Comparison of ENCODE assay signal across 27 cellular contexts in the genomic region with DNA sequence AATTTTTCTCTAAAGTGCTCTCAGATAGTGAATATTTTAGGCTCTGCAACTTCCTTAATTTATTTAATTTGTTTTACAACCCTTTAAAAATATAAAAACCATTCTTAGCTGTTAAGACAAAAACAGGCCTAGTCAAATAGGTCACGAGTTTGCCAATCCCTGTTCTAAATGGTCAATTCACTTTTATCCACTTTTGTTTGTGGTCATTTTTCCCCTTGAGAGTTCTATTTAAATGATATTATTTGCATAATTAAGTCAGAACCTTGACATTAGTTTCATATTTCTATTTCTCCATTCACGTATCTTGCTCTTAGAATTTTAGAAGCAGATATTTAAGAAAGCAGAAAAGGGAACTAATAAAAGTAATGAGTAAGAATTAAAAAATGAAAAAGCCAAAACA. TPM values are rescaled to one million over a fixed set of nuclear protein-coding genes. Genes with fewer than 3 reads are reported as not detected.
A peak's percentile ranks its signal among the peaks of the same experiment; 100 is the strongest.
DNase-seq lines count a peak whose midpoint lies in the region; ATAC-seq, FAIRE-seq and TF ChIP-seq lines count a peak whose summit lies in the region.
"Had no signal": no experiment of that assay in that cellular context is flagged by ENCODE, and none has a peak within 500 bp of the region (broad histone marks: within the 10 kb centered on the region; RNA-seq: fewer than 3 reads in every experiment).

No MANE protein-coding gene starts in this region.

- CTCF ChIA-PET in K562 (lab: Yijun Ruan, JAX; ENCODE audit: low intra/inter-chr PET ratio) = no interaction called here

- POLR2A ChIA-PET in K562 (lab: Yijun Ruan, JAX) = interaction anchor here (0.7 to 1.1 kb wide), 2 partner anchors 80 to 365 kb away, joined by 3 read pairs; no protein-coding TSS in a partner anchor

- H3K4me1 ChIP-seq in K562 (replicated peaks in 1 of 2; ENCODE audit: control insufficient read depth in 2 of 2, insufficient read depth in 2 of 2, low read length in 2 of 2) = peaks cover 23 to 38% of the 10 kb centered on the region in 2 experiments

- H3K4me1 Mint-ChIP-seq in activated T-cell treated with anti-CD3 and anti-CD28 coated beads, Interleukin-2, amount 50 U/mL, for 72 hours (ENCODE audit: low read depth) = peaks cover 46% of the 10 kb centered on the region
- peaks cover 26 to 50% of the 10 kb centered on the region in 2 donors for H3K4me1 Mint-ChIP-seq in stimulated activated naive B cell treated with anti-CD40 and anti-IgM and Interleukin-4, amounts not matched to agents 10 μg/mL and 1 μg/mL and 100 μg/mL, for 72 hours

- no peak for FAIRE-seq in K562 (lab: Jason Lieb, UNC)
- FAIRE-seq in urothelium cell line (lab: Jason Lieb, UNC) = no peak
- FAIRE-seq: small intestine, TTC549 had no signal

- WGBS in K562 (ENCODE audit: insufficient coverage, low coverage, missing lambda C conversion rate) = 64% methylated on average over 2 of the region's 2 CpGs

- in situ Hi-C loops in K562 (cut with MboI) = no loop called here

- H3K9me1 ChIP-seq in K562 (ENCODE audit: control insufficient read depth, insufficient read depth, low read length) = no peaks in the 10 kb centered on the region

- no peaks in the 10 kb centered on the region for H3K27me3 Mint-ChIP-seq in activated T-cell treated with anti-CD3 and anti-CD28 coated beads, Interleukin-2, amount 50 U/mL, for 72 hours (ENCODE audit: low read depth)
- H3K27me3 Mint-ChIP-seq in stimulated activated naive B cell treated with anti-CD40 and anti-IgM and Interleukin-4, amounts not matched to agents 10 μg/mL and 1 μg/mL and 100 μg/mL, for 72 hours = no peaks in the 10 kb centered on the region
- H3K27me3 Mint-ChIP-seq: activated CD8-positive, alpha-beta T cell treated with anti-CD3 and anti-CD28 coated beads for 36 hours had no signal

- peak overlapping the region in 1 of 2 experiments; percentile 70; a peak in 1 of 4 replicates for H3K9ac ChIP-seq in K562 (ENCODE audit: insufficient read depth in 1 of 2, low read depth in 2 of 2, low read length in 2 of 2)

- peaks cover 12% of the 10 kb centered on the region; the same call in 1 of the 2 replicates for H4K20me1 ChIP-seq in K562 (replicated peaks; ENCODE audit: control insufficient read depth, insufficient read depth, low read length)

- H3K27ac Mint-ChIP-seq in activated T-cell treated with anti-CD3 and anti-CD28 coated beads, Interleukin-2, amount 50 U/mL, for 72 hours = peak overlapping the region; percentile 49
- H3K27ac Mint-ChIP-seq in stimulated activated naive B cell treated with anti-CD40 and anti-IgM and Interleukin-4, amounts not matched to agents 10 μg/mL and 1 μg/mL and 100 μg/mL, for 72 hours = peak overlapping the region; percentile 52
- H3K27ac Mint-ChIP-seq: activated CD8-positive, alpha-beta T cell treated with anti-CD3 and anti-CD28 coated beads for 36 hours; brain; CD8-positive, alpha-beta T cell had no signal

- no peak for TF ChIP-seq EP300 in K562 (IDR thresholded peaks at IDR 0.05; ENCODE audit: low read length)

- peaks cover 0 to 4% of the 10 kb centered on the region in 2 donors for H3K36me3 Mint-ChIP-seq in activated T-cell treated with anti-CD3 and anti-CD28 coated beads, Interleukin-2, amount 50 U/mL, for 72 hours (ENCODE audit: insufficient read depth in 2 of 2)
- peaks cover 9 to 10% of the 10 kb centered on the region in 2 donors for H3K36me3 Mint-ChIP-seq in stimulated activated naive B cell treated with anti-CD40 and anti-IgM and Interleukin-4, amounts not matched to agents 10 μg/mL and 1 μg/mL and 100 μg/mL, for 72 hours

- H3K4me3 Mint-ChIP-seq in activated T-cell treated with anti-CD3 and anti-CD28 coated beads, Interleukin-2, amount 50 U/mL, for 72 hours = no peak overlapping the region
- H3K4me3 Mint-ChIP-seq in stimulated activated naive B cell treated with anti-CD40 and anti-IgM and Interleukin-4, amounts not matched to agents 10 μg/mL and 1 μg/mL and 100 μg/mL, for 72 hours = peak overlapping the region; percentile 63 to 98
- H3K4me3 Mint-ChIP-seq: activated CD8-positive, alpha-beta T cell treated with anti-CD3 and anti-CD28 coated beads for 36 hours; CD8-positive, alpha-beta T cell had no signal

- H3K9me3 Mint-ChIP-seq in activated T-cell treated with anti-CD3 and anti-CD28 coated beads, Interleukin-2, amount 50 U/mL, for 72 hours = no peaks in the 10 kb centered on the region
- no peaks in the 10 kb centered on the region for H3K9me3 Mint-ChIP-seq in stimulated activated naive B cell treated with anti-CD40 and anti-IgM and Interleukin-4, amounts not matched to agents 10 μg/mL and 1 μg/mL and 100 μg/mL, for 72 hours
- H3K9me3 Mint-ChIP-seq: activated CD8-positive, alpha-beta T cell treated with anti-CD3 and anti-CD28 coated beads for 36 hours; brain; CD8-positive, alpha-beta T cell; nephron progenitor cell had no signal

- H3K36me3 ChIP-seq in K562 (ENCODE audit: control insufficient read depth, insufficient read depth, low read length) = peaks cover 7% of the 10 kb centered on the region; the same call in 1 of the 3 replicates
- H3K36me3 ChIP-seq: HAP-1, ovary had no signal

- no peak overlapping the region for H3K4me2 ChIP-seq in K562 (ENCODE audit: insufficient read depth, low read length)

- TF ChIP-seq POLR2A in K562 (conservative IDR thresholded peaks at IDR 0.05) = no peak

- H3K27me3 ChIP-seq in K562 (ENCODE audit: control insufficient read depth in 2 of 2, insufficient read depth in 2 of 2, low read length in 2 of 2) = no peaks in the 10 kb centered on the region
- H3K27me3 ChIP-seq: ovary had no signal

- no peak overlapping the region for H2AFZ ChIP-seq in K562 (ENCODE audit: low read depth, low read length)

- no peak for TF ChIP-seq CTCF in K562 (IDR thresholded peaks at IDR 0.05 in 2 of 3, conservative IDR thresholded peaks at IDR 0.05 in 1 of 3; ENCODE audit: insufficient read depth in 2 of 3, low read depth in 1 of 3, low read length in 3 of 3)

- H3K79me2 ChIP-seq in K562 (ENCODE audit: control insufficient read depth, insufficient read depth, low read length) = peaks cover 85% of the 10 kb centered on the region

- no peak for DNase-seq in activated T-cell treated with anti-CD3 and anti-CD28 coated beads, Interleukin-2, amount 50 U/mL, for 72 hours
- no peak for DNase-seq in activated T-cell treated with anti-CD3 and anti-CD28 coated beads, Interleukin-2, amount 50 U/mL, for 48 hours
- DNase-seq in NAMALWA (ENCODE audit: low spot score) (peak; percentile 80), K562 (ENCODE audit: extremely low read depth in 1 of 4, low spot score in 3 of 4) (no peak), NCI-H187 treated with DMSO at 0.1 percent for 48 hours (lab: John Stamatoyannopoulos, UW) (no peak), T-helper 2 cell (no peak), urothelium cell line (ENCODE audit: low spot score) (no peak)
- DNase-seq in stimulated activated naive B cell treated with anti-CD40 and anti-IgM and Interleukin-4, amounts not matched to agents 10 μg/mL and 1 μg/mL and 100 μg/mL, for 72 hours = no peak
- DNase-seq: activated CD8-positive, alpha-beta T cell treated with anti-CD3 and anti-CD28 coated beads for 36 hours; activated gamma-delta T cell treated with Interleukin-2 at 50 U/mL for 16 hours; CD8-positive, alpha-beta T cell; DMS 273 treated with DMSO at 0.1 percent for 48 hours; NCI-H1105 treated with DMSO at 0.1 percent for 48 hours; NCI-H2081; NCI-H345; NCI-H748 treated with DMSO at 0.1 percent for 48 hours; nephron progenitor cell; ovary; retina; RPMI8226; small intestine; stimulated activated CD4-positive, alpha-beta T cell treated with anti-CD3 and anti-CD28 coated beads, Interleukin-1b, Interleukin-23, amount 100 ng/mL, for 48 hours had no signal

- ATAC-seq in activated T-cell treated with anti-CD3 and anti-CD28 coated beads, Interleukin-2, amount 50 U/mL, for 72 hours (replicated peaks in 1 of 2) = no peak
- ATAC-seq in K562 = no peak
- peak; percentile 5 to 17 for ATAC-seq in stimulated activated naive B cell treated with anti-CD40 and anti-IgM and Interleukin-4, amounts not matched to agents 10 μg/mL and 1 μg/mL and 100 μg/mL, for 72 hours (replicated peaks)
- ATAC-seq: activated CD4-positive, CD25-positive, alpha-beta regulatory T cell treated with anti-CD3 and anti-CD28 coated beads, Interleukin-2, amount 50 U/mL, for 24 hours; activated CD8-positive, alpha-beta T cell treated with anti-CD3 and anti-CD28 coated beads for 36 hours; CD8-positive, alpha-beta T cell had no signal

- no peak overlapping the region for H3K4me3 ChIP-seq in K562
- H3K4me3 ChIP-seq: HAP-1, ovary had no signal

- peak overlapping the region; percentile 85; the same call in 1 of the 3 replicates for H3K27ac ChIP-seq in K562 (ENCODE audit: extremely low read depth, low read depth, low read length)
- H3K27ac ChIP-seq: 22Rv1, ovary had no signal

- no TSS peak for BruUV-seq in K562 (replicated peaks; lab: Mats Ljungman, UMichigan)

- no peak for TF ChIP-seq RAD21 in K562 (CRISPR knock-in tag; conservative IDR thresholded peaks at IDR 0.05 in 1 of 2, IDR thresholded peaks at IDR 0.05 in 1 of 2)

- intact Hi-C loops in K562 (cut with micrococcal nuclease) = no loop called here

- no peaks in the 10 kb centered on the region for H3K9me3 ChIP-seq in K562 (replicated peaks; ENCODE audit: control insufficient read depth, insufficient read depth, low read depth, low read length)
- H3K9me3 ChIP-seq: HAP-1, ovary had no signal

RNA-seq across cellular contexts. Expression of gene AMFR, which starts 4.0 kb away (rescaled TPM):
- total RNA-seq in activated T-cell treated with anti-CD3 and anti-CD28 coated beads, Interleukin-2, amount 50 U/mL, for 72 hours = 10 to 100 TPM; 70.1 to 75.0 TPM
- total RNA-seq in K562 (2011; cell fraction: chromatin; rRNA removed; ENCODE audit: low replicate concordance) = 260 and 308 TPM in 2 replicates
- total RNA-seq in K562 (2011; cell fraction: nucleolus; rRNA removed) = 392 and 441 TPM in 2 replicates
- total RNA-seq in K562 (2011; cell fraction: nucleoplasm; rRNA removed) = 458 and 539 TPM in 2 replicates
- total RNA-seq in K562 (2014; rRNA removed) = 99.9 and 121 TPM in 2 replicates
- 70.4 and 72.1 TPM in 2 replicates for total RNA-seq in K562 (2014; rRNA removed; fragmentation: Illumina TruSeq; extraction: Trizol)
- 57.0 and 61.0 TPM in 2 replicates for total RNA-seq in K562 (2015; rRNA removed; fragmentation: Illumina TruSeq; extraction: Trizol)
- 102 and 113 TPM in 2 replicates for total RNA-seq in K562 (2021)
- 58.4 and 62.2 TPM in 2 replicates for polyA plus RNA-seq in K562 (2011; rRNA removed)
- polyA plus RNA-seq in K562 (2011; cell fraction: cytosol; rRNA removed) = 72.0 and 91.3 TPM in 2 replicates
- polyA plus RNA-seq in K562 (2011; cell fraction: nucleus; rRNA removed) = 67.5 and 105 TPM in 2 replicates
- polyA plus RNA-seq in K562 (2012) = 70.1 and 113 TPM in 2 replicates
- 50.6 and 51.7 TPM in 2 replicates for polyA plus RNA-seq in K562 (2014; fragmentation: Illumina TruSeq; extraction: Trizol)
- 10 to 100 TPM; 15.6 to 27.3 TPM for polyA plus RNA-seq in K562 (2014; fragmentation: Nextera tagmentation; extraction: Ambion mirVana)
- 43.8 and 50.9 TPM in 2 replicates for polyA plus RNA-seq in K562 (2014; rRNA removed)
- 122 and 186 TPM in 2 replicates for polyA minus RNA-seq in K562 (2011; rRNA and poly(A)+ RNA removed)
- polyA minus RNA-seq in K562 (2011; cell fraction: cytosol; rRNA and poly(A)+ RNA removed) = 163 and 192 TPM in 2 replicates
- 84.7 and 112 TPM in 2 replicates for polyA minus RNA-seq in K562 (2011; cell fraction: nucleus; rRNA and poly(A)+ RNA removed)

RNA-seq across cellular contexts. Expression of gene NUDT21, which starts 29.8 kb away (rescaled TPM):
- 100 to 1,000 TPM; 304 to 350 TPM for total RNA-seq in activated T-cell treated with anti-CD3 and anti-CD28 coated beads, Interleukin-2, amount 50 U/mL, for 72 hours
- 51.6 and 102 TPM in 2 replicates for total RNA-seq in K562 (2011; cell fraction: chromatin; rRNA removed; ENCODE audit: low replicate concordance)
- 53.4 and 64.7 TPM in 2 replicates for total RNA-seq in K562 (2011; cell fraction: nucleolus; rRNA removed)
- total RNA-seq in K562 (2011; cell fraction: nucleoplasm; rRNA removed) = 48.0 and 83.7 TPM in 2 replicates
- total RNA-seq in K562 (2014; rRNA removed) (72.5 and 172 TPM in 2 replicates), K562 (2014; rRNA removed; fragmentation: Illumina TruSeq; extraction: Trizol) (123 and 159 TPM in 2 replicates), K562 (2015; rRNA removed; fragmentation: Illumina TruSeq; extraction: Trizol) (102 and 112 TPM in 2 replicates), K562 (2021) (200 and 218 TPM in 2 replicates)
- polyA plus RNA-seq in K562 (2011; rRNA removed) (142 and 160 TPM in 2 replicates), K562 (2014; fragmentation: Illumina TruSeq; extraction: Trizol) (121 and 146 TPM in 2 replicates), K562 (2014; fragmentation: Nextera tagmentation; extraction: Ambion mirVana) (100 to 1,000 TPM; 109 to 135 TPM), K562 (2014; rRNA removed) (62.4 and 69.4 TPM in 2 replicates)
- polyA plus RNA-seq in K562 (2011; cell fraction: cytosol; rRNA removed) = 73.9 and 107 TPM in 2 replicates
- 128 and 152 TPM in 2 replicates for polyA plus RNA-seq in K562 (2011; cell fraction: nucleus; rRNA removed)
- polyA plus RNA-seq in K562 (2012) = 139 and 178 TPM in 2 replicates
- 166 and 195 TPM in 2 replicates for polyA minus RNA-seq in K562 (2011; rRNA and poly(A)+ RNA removed)
- 80.8 and 83.8 TPM in 2 replicates for polyA minus RNA-seq in K562 (2011; cell fraction: cytosol; rRNA and poly(A)+ RNA removed)
- 64.9 and 78.0 TPM in 2 replicates for polyA minus RNA-seq in K562 (2011; cell fraction: nucleus; rRNA and poly(A)+ RNA removed)

RNA-seq across cellular contexts. Expression of gene OGFOD1, which starts 30.0 kb away (rescaled TPM):
- total RNA-seq in activated T-cell treated with anti-CD3 and anti-CD28 coated beads, Interleukin-2, amount 50 U/mL, for 72 hours = 10 to 100 TPM; 62.6 to 66.1 TPM
- total RNA-seq in K562 (2011; cell fraction: chromatin; rRNA removed; ENCODE audit: low replicate concordance) = 58.2 and 95.4 TPM in 2 replicates
- 32.0 and 35.3 TPM in 2 replicates for total RNA-seq in K562 (2011; cell fraction: nucleolus; rRNA removed)
- total RNA-seq in K562 (2011; cell fraction: nucleoplasm; rRNA removed) = 73.5 and 93.4 TPM in 2 replicates
- total RNA-seq in K562 (2014; rRNA removed) (107 and 123 TPM in 2 replicates), K562 (2014; rRNA removed; fragmentation: Illumina TruSeq; extraction: Trizol) (81.7 and 85.8 TPM in 2 replicates), K562 (2015; rRNA removed; fragmentation: Illumina TruSeq; extraction: Trizol) (56.4 and 62.3 TPM in 2 replicates), K562 (2021) (69.5 and 71.1 TPM in 2 replicates)
- polyA plus RNA-seq in K562 (2011; rRNA removed) (66.3 and 73.1 TPM in 2 replicates), K562 (2014; fragmentation: Illumina TruSeq; extraction: Trizol) (88.9 and 90.0 TPM in 2 replicates), K562 (2014; fragmentation: Nextera tagmentation; extraction: Ambion mirVana) (100 to 1,000 TPM in 1 of 2 experiments, 10 to 100 TPM in 1; 60.4 to 134 TPM), K562 (2014; rRNA removed) (88.4 and 101 TPM in 2 replicates)
- polyA plus RNA-seq in K562 (2011; cell fraction: cytosol; rRNA removed) = 20.5 and 41.8 TPM in 2 replicates
- 28.3 and 43.0 TPM in 2 replicates for polyA plus RNA-seq in K562 (2011; cell fraction: nucleus; rRNA removed)
- polyA plus RNA-seq in K562 (2012) = 73.2 and 85.8 TPM in 2 replicates
- polyA minus RNA-seq in K562 (2011; rRNA and poly(A)+ RNA removed) = 83.7 and 89.0 TPM in 2 replicates
- polyA minus RNA-seq in K562 (2011; cell fraction: cytosol; rRNA and poly(A)+ RNA removed) = 36.7 and 51.5 TPM in 2 replicates
- 30.0 and 42.9 TPM in 2 replicates for polyA minus RNA-seq in K562 (2011; cell fraction: nucleus; rRNA and poly(A)+ RNA removed)

Comparison
In these comparisons a context has a peak if more than half of its experiments do, and no peak if none do; other contexts are left out.
1. ATAC-seq: peak in stimulated activated naive B cell treated with anti-CD40 and anti-IgM and Interleukin-4, amounts not matched to agents 10 μg/mL and 1 μg/mL and 100 μg/mL, for 72 hours (2 of 2); none in activated T-cell treated with anti-CD3 and anti-CD28 coated beads, Interleukin-2, amount 50 U/mL, for 72 hours (0 of 2) and K562 (single experiment).
2. H3K4me3 Mint-ChIP-seq: peak in stimulated activated naive B cell treated with anti-CD40 and anti-IgM and Interleukin-4, amounts not matched to agents 10 μg/mL and 1 μg/mL and 100 μg/mL, for 72 hours (2 of 2); none in activated T-cell treated with anti-CD3 and anti-CD28 coated beads, Interleukin-2, amount 50 U/mL, for 72 hours (0 of 2).